ENCODE assay signal across 27 cellular contexts in the genomic region with DNA sequence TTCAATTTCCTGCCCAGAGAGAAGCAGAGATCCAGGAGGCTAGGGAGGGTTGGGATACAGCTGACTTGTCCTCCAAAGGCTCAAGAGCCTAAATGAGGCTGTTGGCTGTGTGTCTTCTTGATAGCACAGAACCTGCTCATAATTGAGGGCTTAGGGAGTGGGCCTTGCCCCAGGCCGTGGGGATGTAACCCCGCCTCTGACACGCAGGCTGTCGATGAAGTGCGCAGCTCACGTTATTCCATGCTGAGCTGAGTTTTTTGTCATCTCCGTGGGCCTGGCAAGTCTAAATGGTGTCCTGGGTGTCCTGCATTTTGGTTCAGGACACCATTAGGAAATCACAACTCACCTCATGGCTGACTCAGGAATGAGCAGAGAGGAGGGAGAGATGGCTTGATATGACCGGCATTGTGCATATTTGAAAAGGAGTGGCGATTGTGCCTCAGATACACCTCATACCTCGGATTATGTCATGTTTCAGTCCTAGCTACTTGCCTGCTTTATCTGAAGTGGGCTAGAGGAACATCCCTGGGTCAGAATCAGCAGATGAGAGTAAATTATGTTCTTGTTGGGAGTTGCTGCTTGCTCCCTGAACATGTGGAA. TPM values are rescaled to one million over a fixed set of nuclear protein-coding genes. Genes with fewer than 3 reads are reported as not detected.
"Had no signal": no experiment of that assay in that cellular context is flagged by ENCODE, and none has a peak within 500 bp of the region (broad histone marks: within the 10 kb centered on the region; RNA-seq: fewer than 3 reads in every experiment).

No MANE protein-coding gene starts in this region.

- H3K4me3 Mint-ChIP-seq: activated CD8-positive, alpha-beta T cell treated with anti-CD3 and anti-CD28 coated beads for 36 hours; activated naive CD4-positive, alpha-beta T cell treated with anti-CD3 and anti-CD28 coated beads, Interleukin-2, amount 50 U/mL, for 24 hours; activated T-cell treated with anti-CD3 and anti-CD28 coated beads, Interleukin-2, amount 50 U/mL, for 4 hours; activated T-helper 17 cell treated with anti-CD3 and anti-CD28 coated beads, Interleukin-2, amount 50 U/mL, for 72 hours; naive thymus-derived CD4-positive, alpha-beta T cell; WTC11 had no signal

- H3K36me3 Mint-ChIP-seq: activated naive CD4-positive, alpha-beta T cell treated with anti-CD3 and anti-CD28 coated beads, Interleukin-2, amount 50 U/mL, for 24 hours; naive thymus-derived CD4-positive, alpha-beta T cell had no signal

- H3K4me3 ChIP-seq: cardiac muscle cell, esophagus muscularis mucosa, hepatocyte, right atrium auricular region, smooth muscle cell, testis, upper lobe of left lung had no signal

- H3K36me3 ChIP-seq: cardiac muscle cell, esophagus muscularis mucosa, right atrium auricular region had no signal

- H3K27me3 Mint-ChIP-seq: activated naive CD4-positive, alpha-beta T cell treated with anti-CD3 and anti-CD28 coated beads, Interleukin-2, amount 50 U/mL, for 24 hours; activated T-helper 17 cell treated with anti-CD3 and anti-CD28 coated beads, Interleukin-2, amount 50 U/mL, for 72 hours had no signal

- H3K4me1 ChIP-seq: esophagus muscularis mucosa, right atrium auricular region, testis, upper lobe of left lung had no signal

- ATAC-seq: activated CD8-positive, alpha-beta T cell treated with anti-CD3 and anti-CD28 coated beads for 36 hours; activated T-cell treated with anti-CD3 and anti-CD28 coated beads, Interleukin-2, amount 50 U/mL, for 4 hours; activated T-helper 17 cell treated with anti-CD3 and anti-CD28 coated beads, Interleukin-2, amount 50 U/mL, for 72 hours; left colon; naive thymus-derived CD4-positive, alpha-beta T cell; SK-N-SH treated with all-trans-retinoic acid at 6 μM for 48 hours; WTC11 had no signal

- H2AFZ ChIP-seq: hepatocyte had no signal

- H3K27me3 ChIP-seq: cardiac muscle cell, esophagus muscularis mucosa, hepatocyte, right atrium auricular region, testis, upper lobe of left lung had no signal

- H3K4me2 ChIP-seq: hepatocyte, smooth muscle cell had no signal

- DNase-seq: activated CD4-positive, alpha-beta T cell treated with anti-CD3 and anti-CD28 coated beads for 1 hour; activated CD4-positive, alpha-beta T cell treated with anti-CD3 and anti-CD28 coated beads, Interleukin-2, amount 50 U/mL, for 1 hour; activated CD8-positive, alpha-beta T cell treated with anti-CD3 and anti-CD28 coated beads for 36 hours; activated gamma-delta T cell treated with Interleukin-2 at 50 U/mL for 16 hours; activated T-cell treated with anti-CD3 and anti-CD28 coated beads, Interleukin-2, amount 50 U/mL, for 4 hours; foreskin melanocyte; kidney; left colon; midbrain; naive thymus-derived CD4-positive, alpha-beta T cell; occipital lobe; stimulated activated CD4-positive, alpha-beta T cell treated with anti-CD3 and anti-CD28 coated beads, Interleukin-15, amount 100 ng/mL, for 24 hours; stimulated activated CD4-positive, alpha-beta T cell treated with anti-CD3 and anti-CD28 coated beads, Interleukin-2, amount 100 ng/mL, for 24 hours; stimulated activated naive CD4-positive, alpha-beta T cell treated with Interleukin-2 at 50 U/mL for 16 hours; T-helper 2 cell; testis; upper lobe of left lung had no signal

- H3K79me2 ChIP-seq: hepatocyte had no signal

- H3K9me3 ChIP-seq: esophagus muscularis mucosa, right atrium auricular region, testis, upper lobe of left lung had no signal

- H3K4me1 Mint-ChIP-seq: activated naive CD4-positive, alpha-beta T cell treated with anti-CD3 and anti-CD28 coated beads, Interleukin-2, amount 50 U/mL, for 24 hours; activated T-helper 17 cell treated with anti-CD3 and anti-CD28 coated beads, Interleukin-2, amount 50 U/mL, for 72 hours; naive thymus-derived CD4-positive, alpha-beta T cell had no signal

- FAIRE-seq: endothelial cell of umbilical vein, kidney had no signal

- H3K27ac ChIP-seq: cardiac muscle cell, esophagus muscularis mucosa, hepatocyte, right atrium auricular region, testis, upper lobe of left lung had no signal

- H3K27ac Mint-ChIP-seq: activated CD8-positive, alpha-beta T cell treated with anti-CD3 and anti-CD28 coated beads for 36 hours; activated naive CD4-positive, alpha-beta T cell treated with anti-CD3 and anti-CD28 coated beads, Interleukin-2, amount 50 U/mL, for 24 hours; activated T-helper 17 cell treated with anti-CD3 and anti-CD28 coated beads, Interleukin-2, amount 50 U/mL, for 72 hours; naive thymus-derived CD4-positive, alpha-beta T cell; WTC11 had no signal

- H3K9me3 Mint-ChIP-seq: activated CD8-positive, alpha-beta T cell treated with anti-CD3 and anti-CD28 coated beads for 36 hours; activated naive CD4-positive, alpha-beta T cell treated with anti-CD3 and anti-CD28 coated beads, Interleukin-2, amount 50 U/mL, for 24 hours; activated T-cell treated with anti-CD3 and anti-CD28 coated beads, Interleukin-2, amount 50 U/mL, for 4 hours; activated T-helper 17 cell treated with anti-CD3 and anti-CD28 coated beads, Interleukin-2, amount 50 U/mL, for 72 hours; naive thymus-derived CD4-positive, alpha-beta T cell; WTC11 had no signal

RNA-seq across cellular contexts. Expression of a gene that starts 43.7 kb away (rescaled TPM):
- polyA plus RNA-seq: cardiac muscle cell had no signal
